ENCODE assay signal across 15 cellular contexts in the genomic region with DNA sequence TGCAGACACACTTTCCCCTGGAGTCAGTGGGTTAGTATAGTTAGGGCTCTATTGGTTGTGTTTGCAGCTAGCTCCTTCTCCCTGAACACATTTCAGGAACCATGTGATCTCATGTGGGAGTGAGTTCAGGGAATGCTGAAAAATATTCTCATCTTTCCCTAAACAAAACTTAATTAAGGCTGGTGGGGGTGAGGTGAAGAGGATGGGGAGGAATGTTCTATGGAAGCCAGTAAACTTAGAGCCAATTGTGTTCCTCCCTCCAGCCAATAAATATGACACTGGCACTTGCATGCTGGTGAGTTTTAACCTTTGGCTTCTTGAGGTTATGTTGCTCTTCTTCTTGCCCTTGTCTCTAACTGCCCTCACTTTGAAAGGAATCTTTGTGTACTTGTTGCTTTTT.
"Had no signal": no experiment of that assay in that cellular context is flagged by ENCODE, and none has a peak within 500 bp of the region (broad histone marks: within the 10 kb centered on the region; RNA-seq: fewer than 3 reads in every experiment).

No MANE protein-coding gene starts in this region.

- H3K4me3 Mint-ChIP-seq: activated T-cell treated with anti-CD3 and anti-CD28 coated beads, Interleukin-2, amount 50 U/mL, for 4 hours; natural killer cell; T-helper 1 cell treated with Interleukin-12 subunit alpha and Interleukin-12 subunit beta and Interleukin-4 antibody, amounts not matched to agents 30 μg/mL and 1 μg/mL, for 36 hours had no signal

- ATAC-seq: activated T-cell treated with anti-CD3 and anti-CD28 coated beads, Interleukin-2, amount 50 U/mL, for 4 hours; natural killer cell had no signal

- H3K27ac Mint-ChIP-seq: activated naive CD8-positive, alpha-beta T cell treated with anti-CD3 and anti-CD28 coated beads, Interleukin-2, amount 10 ng/mL, durations not matched to agents 7 days and 5 days; natural killer cell; T-helper 1 cell treated with Interleukin-12 subunit alpha and Interleukin-12 subunit beta and Interleukin-4 antibody, amounts not matched to agents 30 μg/mL and 1 μg/mL, for 36 hours had no signal

- DNase-seq: activated CD4-positive, alpha-beta T cell treated with anti-CD3 and anti-CD28 coated beads, Interleukin-2, amount 50 U/mL, for 48 hours; activated CD4-positive, CD25-positive, alpha-beta regulatory T cell treated with anti-CD3 and anti-CD28 coated beads, Interleukin-2, amount 50 U/mL, for 72 hours; activated gamma-delta T cell treated with Interleukin-2 at 50 U/mL for 16 hours; activated naive CD8-positive, alpha-beta T cell treated with anti-CD3 and anti-CD28 coated beads, Interleukin-2, amount 10 ng/mL, durations not matched to agents 7 days and 5 days; activated T-cell treated with anti-CD3 and anti-CD28 coated beads, Interleukin-2, amount 50 U/mL, for 4 hours; anterior cingulate cortex; dermis blood vessel endothelial cell; glutamatergic neuron; lower lobe of right lung; midbrain; natural killer cell; sigmoid colon; stimulated activated CD4-positive, alpha-beta T cell treated with anti-CD3 and anti-CD28 coated beads, Interleukin-12 subunit alpha, Interleukin-12 subunit beta, amount 100 ng/mL, for 4 hours had no signal

- H3K4me1 ChIP-seq: breast epithelium had no signal

- H3K27me3 Mint-ChIP-seq: activated naive CD8-positive, alpha-beta T cell treated with anti-CD3 and anti-CD28 coated beads, Interleukin-2, amount 10 ng/mL, durations not matched to agents 7 days and 5 days had no signal

- H3K9me3 ChIP-seq: breast epithelium, lower lobe of right lung, sigmoid colon had no signal

- H3K9me3 Mint-ChIP-seq: activated naive CD8-positive, alpha-beta T cell treated with anti-CD3 and anti-CD28 coated beads, Interleukin-2, amount 10 ng/mL, durations not matched to agents 7 days and 5 days; activated T-cell treated with anti-CD3 and anti-CD28 coated beads, Interleukin-2, amount 50 U/mL, for 4 hours; natural killer cell; T-helper 1 cell treated with Interleukin-12 subunit alpha and Interleukin-12 subunit beta and Interleukin-4 antibody, amounts not matched to agents 30 μg/mL and 1 μg/mL, for 36 hours had no signal

- H3K36me3 ChIP-seq: breast epithelium, sigmoid colon had no signal

- H3K4me3 ChIP-seq: breast epithelium, lower lobe of right lung, sigmoid colon had no signal

- H3K27me3 ChIP-seq: breast epithelium, sigmoid colon had no signal

- H3K36me3 Mint-ChIP-seq: natural killer cell had no signal

- H3K27ac ChIP-seq: breast epithelium, lower lobe of right lung, sigmoid colon had no signal
